In genomic region chr6:116572162-116572561, GRCh38 we compare ENCODE assay signal across 8 cellular contexts. TPM values are rescaled to one million over a fixed set of nuclear protein-coding genes. Genes with fewer than 3 reads are reported as not detected.
DNase-seq lines count a peak whose midpoint lies in the region; ATAC-seq and TF ChIP-seq lines count a peak whose summit lies in the region.

No MANE protein-coding gene starts in this region.

- dilution Hi-C loops in IMR-90 (cut with HindIII; ENCODE audit: low sequenced_read_pairs, unreplicated experiment) = no loop called here

- H3K4ac ChIP-seq in IMR-90 (ENCODE audit: low read depth, low read length) = no peak overlapping the region

- H3K56ac ChIP-seq in IMR-90 (ENCODE audit: extremely low read depth, insufficient read depth, low read length) = peak overlapping the region; percentile 81; the same call in 1 of the 2 replicates

- no peak overlapping the region for H2AK5ac ChIP-seq in IMR-90 (ENCODE audit: low read depth, low read length)

- CTCF ChIA-PET in IMR-90 (lab: Yijun Ruan, JAX) = interaction anchor here (0.7 to 1.6 kb wide), 6 partner anchors 11 to 327 kb away, joined by 3 to 9 read pairs (median 4); no protein-coding TSS in a partner anchor

- H3K27ac ChIP-seq in DOHH2 (ENCODE audit: low read depth, low read length) = peak overlapping the region; percentile 58; the same call in 1 of the 2 replicates
- peak overlapping the region; percentile 66 for H3K27ac ChIP-seq in IMR-90 (ENCODE audit: insufficient read depth, low read length)
- peak overlapping the region; percentile 64 to 95 (median 94) for H3K27ac ChIP-seq in gastroesophageal sphincter

- peak overlapping the region; percentile 83 for H3K23ac ChIP-seq in IMR-90 (ENCODE audit: low read depth, low read length)

- BruUV-seq in IMR-90 (replicated peaks; lab: Mats Ljungman, UMichigan) = no TSS peak

- peaks cover 35% of the 10 kb centered on the region for H3K4me1 ChIP-seq in DOHH2 (ENCODE audit: control insufficient read depth, low read length)
- H3K4me1 ChIP-seq in IMR-90 (ENCODE audit: control insufficient read depth, insufficient read depth, low read length) = no peaks in the 10 kb centered on the region
- H3K4me1 ChIP-seq in gastroesophageal sphincter = peaks cover 10 to 40% (median 11%) of the 10 kb centered on the region in 3 donors

- peak overlapping the region; percentile 79 for H3K9ac ChIP-seq in IMR-90 (ENCODE audit: low read depth, low read length)

- in situ Hi-C loops in IMR-90 (cut with MboI; ENCODE audit: low sequenced_read_pairs) = no loop called here

- no CpG with 5 or more reads among the region's 7 CpGs for WGBS in IMR-90 (ENCODE audit: extremely low coverage in 2 of 2, insufficient read length in 1 of 2), 2 experiments
- 0 to 1% methylated on average over 7 of the region's 7 CpGs for WGBS in gastroesophageal sphincter (ENCODE audit: low coverage in 1 of 2), 2 donors

- H2BK20ac ChIP-seq in IMR-90 (ENCODE audit: low read depth, low read length) = no peak overlapping the region

- intact Hi-C loops in IMR-90 (cut with micrococcal nuclease) = loop anchor here (5.0 kb wide), 1 partner anchor 75 kb away; no protein-coding TSS in a partner anchor

- H2BK5ac ChIP-seq in IMR-90 (ENCODE audit: low read depth, low read length, poor library complexity, severe bottlenecking) = peak overlapping the region; percentile 51

- H3K4me3 ChIP-seq in DOHH2 (ENCODE audit: low read length) = peak overlapping the region; percentile 96
- peak overlapping the region; percentile 81 for H3K4me3 ChIP-seq in IMR-90 (ENCODE audit: insufficient read depth, low read depth, low read length)
- H3K4me3 ChIP-seq in WI38 (ENCODE audit: low read depth, low read length) = peak overlapping the region; percentile 99
- H3K4me3 ChIP-seq in gastroesophageal sphincter = peak overlapping the region; percentile 51 to 79

- TF ChIP-seq RAD21 in IMR-90 (IDR thresholded peaks at IDR 0.05; ENCODE audit: low read length) = no peak

- H3K9me3 ChIP-seq in DOHH2 (ENCODE audit: control insufficient read depth, insufficient read depth, low read length) = no peaks in the 10 kb centered on the region
- H3K9me3 ChIP-seq in IMR-90 (ENCODE audit: control insufficient read depth, insufficient read depth, low read length) = no peaks in the 10 kb centered on the region
- no peaks in the 10 kb centered on the region for H3K9me3 ChIP-seq in gastroesophageal sphincter

- H2AK9ac ChIP-seq in IMR-90 (replicated peaks; ENCODE audit: low read depth, low read length, poor library complexity) = no peak overlapping the region

- H4K5ac ChIP-seq in IMR-90 (ENCODE audit: low read depth, low read length) = no peak overlapping the region

- peaks cover 37% of the 10 kb centered on the region for H3K4me1 Mint-ChIP-seq in osteocyte (ENCODE audit: unreplicated experiment)

- peak overlapping the region; percentile 98 for H3K27ac Mint-ChIP-seq in osteocyte (ENCODE audit: unreplicated experiment)

- H4K91ac ChIP-seq in IMR-90 (ENCODE audit: insufficient read depth, low read depth, low read length) = no peak overlapping the region

- H3K79me2 ChIP-seq in DOHH2 (ENCODE audit: control insufficient read depth, low read length) = peaks cover 74% of the 10 kb centered on the region

- no peaks in the 10 kb centered on the region for H3K9me1 ChIP-seq in IMR-90 (ENCODE audit: insufficient read depth, low read length)

- H3K18ac ChIP-seq in IMR-90 (ENCODE audit: low read depth, low read length) = no peak overlapping the region

- H3K27me3 ChIP-seq in DOHH2 (ENCODE audit: control insufficient read depth, low read length) (no peaks in the 10 kb centered on the region), IMR-90 (ENCODE audit: control insufficient read depth, insufficient read depth, low read length) (no peaks in the 10 kb centered on the region), gastroesophageal sphincter (no peaks in the 10 kb centered on the region)

- H3K36me3 ChIP-seq in DOHH2 (ENCODE audit: control insufficient read depth, low read length) (peaks cover 47% of the 10 kb centered on the region), IMR-90 (ENCODE audit: control insufficient read depth, insufficient read depth, low read length) (no peaks in the 10 kb centered on the region), gastroesophageal sphincter (peaks cover 0 to 23% of the 10 kb centered on the region in 2 donors)

- no peaks in the 10 kb centered on the region for H3K9me3 Mint-ChIP-seq in osteocyte (ENCODE audit: unreplicated experiment)

- H4K8ac ChIP-seq in IMR-90 (ENCODE audit: low read depth in 2 of 2, low read length in 2 of 2) = 0 out of 4 replicates have a peak overlapping the region, but pooled peaks of 1 of the 2 experiments have one; percentile 11

- no peak for TF ChIP-seq EP300 in gastroesophageal sphincter (IDR thresholded peaks at IDR 0.05)

- H2BK120ac ChIP-seq in IMR-90 (ENCODE audit: low read depth, low read length) = no peak overlapping the region

- H3K4me3 Mint-ChIP-seq in osteocyte (ENCODE audit: unreplicated experiment) = peak overlapping the region; percentile 99

- H3K36me3 Mint-ChIP-seq in osteocyte (ENCODE audit: unreplicated experiment) = peaks cover 9% of the 10 kb centered on the region

- no peak overlapping the region for H2BK15ac ChIP-seq in IMR-90 (ENCODE audit: low read depth, low read length)

- H3K9me2 ChIP-seq in DOHH2 (replicated peaks; ENCODE audit: control insufficient read depth, low read length) = no peaks in the 10 kb centered on the region

- H2AFZ ChIP-seq in IMR-90 (replicated peaks; ENCODE audit: low read length, poor library complexity) = no peak overlapping the region

- H3F3A ChIP-seq in DOHH2 (ENCODE audit: control insufficient read depth, insufficient read depth) = no peaks in the 10 kb centered on the region; the same call in 1 of the 2 replicates

- TF ChIP-seq CTCF in DOHH2 (IDR thresholded peaks at IDR 0.05; ENCODE audit: low read depth, low read length, poor library complexity, severe bottlenecking) (no peak), IMR-90 (conservative IDR thresholded peaks at IDR 0.05; ENCODE audit: low read depth, low read length) (no peak), WI38 (IDR thresholded peaks at IDR 0.05; ENCODE audit: low read depth, low read length) (no peak), gastroesophageal sphincter (IDR thresholded peaks at IDR 0.05) (no peak), osteocyte (IDR thresholded peaks at IDR 0.05) (no peak)

- POLR2A ChIA-PET in IMR-90 (lab: Charles Lee; ENCODE audit: unreplicated experiment) = interaction anchor here (1.0 kb wide), 1 partner anchor 302 kb away, joined by 6 read pairs; no protein-coding TSS in a partner anchor

- H4K20me1 ChIP-seq in DOHH2 (ENCODE audit: control insufficient read depth, insufficient read depth, low read depth, low read length) = peaks cover 7% of the 10 kb centered on the region
- H4K20me1 ChIP-seq in IMR-90 (ENCODE audit: insufficient read depth, low read length) = peaks cover 3% of the 10 kb centered on the region; the same call in 1 of the 2 replicates

- ATAC-seq in IMR-90 (ENCODE audit: low read depth) = no peak
- no peak for ATAC-seq in gastroesophageal sphincter
- ATAC-seq in GM21526 (IDR thresholded peaks at IDR 0.05; ENCODE audit: low FRiP score, unreplicated experiment) = no peak
- ATAC-seq in GM19452 (IDR thresholded peaks at IDR 0.05; ENCODE audit: unreplicated experiment) = no peak
- no peak for ATAC-seq in HG02642 (IDR thresholded peaks at IDR 0.05; ENCODE audit: poor library complexity, unreplicated experiment)

- H3K4me2 ChIP-seq in DOHH2 (ENCODE audit: low read length) (peak overlapping the region; percentile 86), IMR-90 (ENCODE audit: low read depth, low read length) (peak overlapping the region; percentile 96)

- DNase-seq in IMR-90 (peak; percentile 55), osteocyte (ENCODE audit: extremely low spot score, unreplicated experiment) (no peak)

- peak overlapping the region; percentile 18; the same call in 1 of the 2 replicates for H3K14ac ChIP-seq in IMR-90 (replicated peaks; ENCODE audit: low read depth, low read length)

- H3K79me1 ChIP-seq in IMR-90 (ENCODE audit: low read depth in 1 of 2, low read length in 2 of 2) = peaks cover 15 to 50% of the 10 kb centered on the region in 2 experiments

- peaks cover 3% of the 10 kb centered on the region for H3K27me3 Mint-ChIP-seq in osteocyte (ENCODE audit: unreplicated experiment)

- TF ChIP-seq POLR2A in IMR-90 (IDR thresholded peaks at IDR 0.05; ENCODE audit: low read depth, low read length) (no peak), gastroesophageal sphincter (IDR thresholded peaks at IDR 0.05) (no peak)

TF ChIP-seq in IMR-90, 13 proteins besides CTCF, POLR2A, EP300 and RAD21 (continues in another document):
- TF ChIP-seq RCOR1 (IDR thresholded peaks at IDR 0.05; ENCODE audit: insufficient replicate concordance, low read length) (no peak), MAFK (IDR thresholded peaks at IDR 0.05; ENCODE audit: low read depth, low read length) (no peak), MXI1 (IDR thresholded peaks at IDR 0.05; ENCODE audit: borderline replicate concordance, low read depth, low read length) (peak; percentile 12; the same call in 1 of the 2 replicates), CHD1 (IDR thresholded peaks at IDR 0.05; ENCODE audit: low read depth, low read length) (no peak)

RNA-seq across cellular contexts. Expression of gene RWDD1, which starts 0.9 kb away (rescaled TPM):
- 35.8 and 92.8 TPM in 2 replicates for total RNA-seq in IMR-90 (2012; rRNA removed)
- 22.8 and 23.6 TPM in 2 replicates for polyA plus RNA-seq in IMR-90 (2012; rRNA removed)
- 12.9 and 19.1 TPM in 2 replicates for polyA plus RNA-seq in IMR-90 (2012; cell fraction: cytosol; rRNA removed)
- 4.5 and 6.9 TPM in 2 replicates for polyA plus RNA-seq in IMR-90 (2012; cell fraction: nucleus; rRNA removed; ENCODE audit: low replicate concordance)
- total RNA-seq in gastroesophageal sphincter = 10 to 100 TPM; 56.1 to 77.3 (median 60.3) TPM
- 37.2 and 43.6 TPM in 2 replicates for total RNA-seq in osteocyte

RNA-seq across cellular contexts. Expression of gene CALHM4, which starts 18.6 kb away (rescaled TPM):
- not detected in 2 replicates for total RNA-seq in IMR-90 (2012; rRNA removed)
- 0.07 and 0.11 TPM in 2 replicates for polyA plus RNA-seq in IMR-90 (2012; rRNA removed)
- not detected in 2 replicates for polyA plus RNA-seq in IMR-90 (2012; cell fraction: cytosol; rRNA removed)
- 0.04 and 0.16 TPM in 2 replicates for polyA plus RNA-seq in IMR-90 (2012; cell fraction: nucleus; rRNA removed; ENCODE audit: low replicate concordance)
- not detected for total RNA-seq in gastroesophageal sphincter
- total RNA-seq in osteocyte = not detected in 2 replicates

RNA-seq across cellular contexts. Expression of gene TRAPPC3L, which starts 26.7 kb away (rescaled TPM):
- under 0.01 TPM in 1 of 2 replicates, not detected in the other for total RNA-seq in IMR-90 (2012; rRNA removed)
- polyA plus RNA-seq in IMR-90 (2012; rRNA removed) = 0.03 TPM in 1 of 2 replicates, not detected in the other
- not detected in 2 replicates for polyA plus RNA-seq in IMR-90 (2012; cell fraction: cytosol; rRNA removed)
- polyA plus RNA-seq in IMR-90 (2012; cell fraction: nucleus; rRNA removed; ENCODE audit: low replicate concordance) = not detected in 2 replicates
- total RNA-seq in gastroesophageal sphincter = not detected
- total RNA-seq in osteocyte = not detected in 2 replicates

RNA-seq across cellular contexts. Expression of gene RSPH4A, which starts 44.1 kb away (rescaled TPM):
- under 0.01 and 0.28 TPM in 2 replicates for total RNA-seq in IMR-90 (2012; rRNA removed)
- 0.10 and 0.19 TPM in 2 replicates for polyA plus RNA-seq in IMR-90 (2012; rRNA removed)
- 0.01 and 0.09 TPM in 2 replicates for polyA plus RNA-seq in IMR-90 (2012; cell fraction: cytosol; rRNA removed)
- 0.33 and 1.2 TPM in 2 replicates for polyA plus RNA-seq in IMR-90 (2012; cell fraction: nucleus; rRNA removed; ENCODE audit: low replicate concordance)
- total RNA-seq in gastroesophageal sphincter = under 1 TPM in 2 of 4 donors, not detected in 2; 0.19 to 0.40 TPM
- total RNA-seq in osteocyte = 0.24 and 0.38 TPM in 2 replicates
